In genomic region chr3:139937674-139938279, GRCh38 we compare ENCODE assay signal across 8 cellular contexts. TPM values are rescaled to one million over a fixed set of nuclear protein-coding genes. Genes with fewer than 3 reads are reported as not detected.
DNase-seq lines count a peak whose midpoint lies in the region; ATAC-seq and TF ChIP-seq lines count a peak whose summit lies in the region.

No MANE protein-coding gene starts in this region.

- H3K36me3 Mint-ChIP-seq in effector memory CD8-positive, alpha-beta T cell (ENCODE audit: insufficient read depth) = no peaks in the 10 kb centered on the region

- peak; percentile 17 for DNase-seq in SKM-1 treated with dmso at 0.1 percent for 144 hours (lab: John Stamatoyannopoulos, UW; ENCODE audit: unreplicated experiment)
- DNase-seq in SKM-1 (lab: John Stamatoyannopoulos, UW; ENCODE audit: unreplicated experiment) = no peak
- DNase-seq in MG63 = peak; percentile 50
- peak; percentile 35 to 72 for DNase-seq in foreskin fibroblast
- DNase-seq in prostate gland (ENCODE audit: low spot score) = no peak
- DNase-seq in effector memory CD8-positive, alpha-beta T cell = no peak

- H3K36me3 ChIP-seq in MG63 (no peaks in the 10 kb centered on the region), SU-DHL-6 (ENCODE audit: low read length) (no peaks in the 10 kb centered on the region), prostate gland (no peaks in the 10 kb centered on the region)

- no peaks in the 10 kb centered on the region for H3K4me1 ChIP-seq in prostate gland (replicated peaks)

- no peaks in the 10 kb centered on the region for H3K79me2 ChIP-seq in SU-DHL-6 (ENCODE audit: insufficient read depth, low read length)

- TF ChIP-seq POLR2A in prostate gland (IDR thresholded peaks at IDR 0.05) = no peak

- peak; percentile 38 for TF ChIP-seq CTCF in SU-DHL-6 (IDR thresholded peaks at IDR 0.05; ENCODE audit: insufficient read depth, low read length, poor library complexity, severe bottlenecking)
- TF ChIP-seq CTCF in foreskin fibroblast (IDR thresholded peaks at IDR 0.05; ENCODE audit: low read depth, low read length) = peak; percentile 86
- TF ChIP-seq CTCF in prostate gland (IDR thresholded peaks at IDR 0.05) = peak in 3 of 4 experiments; percentile 46 to 57 (median 52)

- no peak overlapping the region for H3K4me3 Mint-ChIP-seq in effector memory CD8-positive, alpha-beta T cell

- H3K27ac ChIP-seq in SU-DHL-6 (ENCODE audit: low read depth, low read length) (no peak overlapping the region), prostate gland (no peak overlapping the region)

- peaks cover 39 to 63% of the 10 kb centered on the region in 2 donors for H3K27me3 Mint-ChIP-seq in effector memory CD8-positive, alpha-beta T cell

- no peaks in the 10 kb centered on the region for H4K20me1 ChIP-seq in SU-DHL-6 (ENCODE audit: low read depth, low read length)

- H2AFZ ChIP-seq in SU-DHL-6 (ENCODE audit: low read depth, low read length, severe bottlenecking) = no peak overlapping the region

- H3K9ac ChIP-seq in SU-DHL-6 (ENCODE audit: low read length) = no peak overlapping the region

- H3K4me2 ChIP-seq in SU-DHL-6 (ENCODE audit: low read depth, low read length, poor library complexity, severe bottlenecking) = no peak overlapping the region

- WGBS in prostate gland = 6% methylated on average over 8 of the region's 8 CpGs

- H3K27me3 ChIP-seq in MG63 (peaks cover 33% of the 10 kb centered on the region), SU-DHL-6 (ENCODE audit: low read length) (no peaks in the 10 kb centered on the region), prostate gland (replicated peaks; ENCODE audit: insufficient read depth) (no peaks in the 10 kb centered on the region)

- no peaks in the 10 kb centered on the region for H3F3A ChIP-seq in SU-DHL-6 (ENCODE audit: insufficient read depth)

- H3K9me2 ChIP-seq in SU-DHL-6 (replicated peaks; ENCODE audit: insufficient read depth, low read length) = no peaks in the 10 kb centered on the region

- no peak overlapping the region for H3K4me3 ChIP-seq in MG63
- no peak overlapping the region for H3K4me3 ChIP-seq in SU-DHL-6 (ENCODE audit: insufficient read depth, low read length, poor library complexity, severe bottlenecking)
- no peak overlapping the region for H3K4me3 ChIP-seq in foreskin fibroblast (ENCODE audit: low read depth in 1 of 2, low read length in 2 of 2)
- no peak overlapping the region for H3K4me3 ChIP-seq in prostate gland

- H3K9me3 Mint-ChIP-seq in effector memory CD8-positive, alpha-beta T cell = peaks cover 0 to 3% of the 10 kb centered on the region in 2 donors

- no peak for ATAC-seq in effector memory CD8-positive, alpha-beta T cell (replicated peaks)
- ATAC-seq in HG03354 (IDR thresholded peaks at IDR 0.05; ENCODE audit: poor library complexity, severe bottlenecking, unreplicated experiment) = no peak

- H3K9me3 ChIP-seq in MG63 (no peaks in the 10 kb centered on the region), SU-DHL-6 (ENCODE audit: insufficient read depth, low read length) (no peaks in the 10 kb centered on the region), prostate gland (no peaks in the 10 kb centered on the region)

- no peaks in the 10 kb centered on the region for H3K4me1 Mint-ChIP-seq in effector memory CD8-positive, alpha-beta T cell (ENCODE audit: low read depth in 2 of 2)

- intact Hi-C loops in prostate gland (cut with DNase I) = loop anchor here (5.0 to 10.0 kb wide), 3 partner anchors 513 to 925 kb away; no protein-coding TSS in a partner anchor

- no peak overlapping the region for H3K27ac Mint-ChIP-seq in effector memory CD8-positive, alpha-beta T cell

RNA-seq across cellular contexts. Expression of gene CLSTN2, which starts 2.8 kb away (rescaled TPM):
- 0.64 and 1.7 TPM in 2 replicates for total RNA-seq in MG63 (2014; rRNA removed; shearing (Covaris generic); ENCODE audit: low replicate concordance)
- 10 to 100 TPM in 1 of 2 donors, 1 to 10 TPM in 1; 3.5 to 60.3 TPM for total RNA-seq in prostate gland

Comparison
In these comparisons a context has a peak if more than half of its experiments do, and no peak if none do; other contexts are left out.
1. DNase-seq: peak in SKM-1 treated with dmso at 0.1 percent for 144 hours (single experiment), MG63 (single experiment) and foreskin fibroblast (2 of 2); none in SKM-1 (single experiment), prostate gland (single experiment) and effector memory CD8-positive, alpha-beta T cell (0 of 3).
2. Peak in every context shown above with its lines, with median percentiles within 50 percentile points of each other: CTCF ChIP-seq.